9 cellular contexts compared by ENCODE assay signal in genomic region chr17:42670925-42671657, GRCh38. TPM values are rescaled to one million over a fixed set of nuclear protein-coding genes. Genes with fewer than 3 reads are reported as not detected.
DNase-seq lines count a peak whose midpoint lies in the region; ATAC-seq and TF ChIP-seq lines count a peak whose summit lies in the region.
"Had no signal": no experiment of that assay in that cellular context is flagged by ENCODE, and none has a peak within 500 bp of the region (broad histone marks: within the 10 kb centered on the region; RNA-seq: fewer than 3 reads in every experiment).

No MANE protein-coding gene starts in this region.

- H3K27ac Mint-ChIP-seq in neural progenitor cell = no peak overlapping the region

- H4K20me1 ChIP-seq in neural progenitor cell (ENCODE audit: low read depth) = peaks cover 59% of the 10 kb centered on the region

- H3K9me3 ChIP-seq in HEK293 (ENCODE audit: control insufficient read depth, insufficient read depth, low read depth, low read length) (no peaks in the 10 kb centered on the region), ascending aorta (no peaks in the 10 kb centered on the region), neural progenitor cell (ENCODE audit: low read depth) (no peaks in the 10 kb centered on the region)

- DNase-seq in ascending aorta (ENCODE audit: low spot score in 2 of 2) (no peak), neural progenitor cell (ENCODE audit: low spot score) (no peak), foreskin melanocyte (no peak)
- DNase-seq: EL had no signal

- H3K27me3 ChIP-seq in ascending aorta (no peaks in the 10 kb centered on the region), neural progenitor cell (peaks cover 59% of the 10 kb centered on the region)

- H3K36me3 Mint-ChIP-seq in neural progenitor cell = peaks cover 27% of the 10 kb centered on the region

- peaks cover 31% of the 10 kb centered on the region for H3K4me1 Mint-ChIP-seq in neural progenitor cell

- peaks cover 37% of the 10 kb centered on the region for H3F3A ChIP-seq in neural progenitor cell (ENCODE audit: low read depth)

- CTCF ChIA-PET in HEK293 (lab: Yijun Ruan, JAX) = interaction anchor here (0.8 kb wide), 1 partner anchor 8 kb away, joined by 3 read pairs; no protein-coding TSS in a partner anchor

- POLR2A ChIA-PET in HEK293 (lab: Yijun Ruan, JAX) = interaction anchor here (0.8 kb wide), 1 partner anchor 12 kb away, joined by 3 read pairs; the partner anchor contains the start of gene TUBG2

- peaks cover 10% of the 10 kb centered on the region for H3K27me3 Mint-ChIP-seq in neural progenitor cell (ENCODE audit: insufficient read depth, low read depth)

- H3K9me3 Mint-ChIP-seq in neural progenitor cell = no peaks in the 10 kb centered on the region

- H3K9ac ChIP-seq in neural progenitor cell = no peak overlapping the region
- H3K9ac ChIP-seq: KMS-11 had no signal

- H3K4me2 ChIP-seq in neural progenitor cell = peak overlapping the region; percentile 82
- H3K4me2 ChIP-seq: KMS-11 had no signal

- H3K27ac ChIP-seq in HEK293 (ENCODE audit: extremely low read depth, low read depth, low read length) (0 out of 2 replicates have a peak overlapping the region, but pooled peaks have one; percentile 37), ascending aorta (peak overlapping the region; percentile 19 to 31), neural progenitor cell (no peak overlapping the region)
- H3K27ac ChIP-seq: KMS-11 had no signal

- intact Hi-C loops in ascending aorta (cut with DNase I) = no loop called here

- no peak overlapping the region for H3K4me3 Mint-ChIP-seq in neural progenitor cell

- H3K4me3 ChIP-seq in HEK293 (ENCODE audit: low read depth, low read length) = no peak overlapping the region
- H3K4me3 ChIP-seq in ascending aorta = no peak overlapping the region
- H3K4me3 ChIP-seq in neural progenitor cell = no peak overlapping the region
- H3K4me3 ChIP-seq: lung had no signal

- H2AFZ ChIP-seq in neural progenitor cell (replicated peaks) = no peak overlapping the region

- peaks cover 8% of the 10 kb centered on the region for H3K79me2 ChIP-seq in neural progenitor cell (ENCODE audit: low read depth)

- ATAC-seq in GM18909 (IDR thresholded peaks at IDR 0.05; ENCODE audit: poor library complexity, unreplicated experiment) (no peak), HG02852 (IDR thresholded peaks at IDR 0.05; ENCODE audit: unreplicated experiment) (no peak)

- peaks cover 15 to 72% of the 10 kb centered on the region in 2 experiments; a peak in 2 of 3 replicates for H3K36me3 ChIP-seq in HEK293 (ENCODE audit: control insufficient read depth in 2 of 2, insufficient read depth in 1 of 2, low read length in 2 of 2)
- peaks cover 50 to 52% of the 10 kb centered on the region in 2 donors for H3K36me3 ChIP-seq in ascending aorta
- no peaks in the 10 kb centered on the region for H3K36me3 ChIP-seq in neural progenitor cell

- TF ChIP-seq CTCF in HEK293 (tag by site-specific recombination; IDR thresholded peaks at IDR 0.05) (no peak), ascending aorta (IDR thresholded peaks at IDR 0.05) (no peak), neural progenitor cell (IDR thresholded peaks at IDR 0.05) (no peak)

- 0 out of 2 replicates have a peak, but pooled peaks cover 7% of the 10 kb centered on the region for H3K4me1 ChIP-seq in HEK293 (ENCODE audit: control insufficient read depth, insufficient read depth, low read length)
- H3K4me1 ChIP-seq in ascending aorta = peaks cover 15 to 43% of the 10 kb centered on the region in 2 donors
- H3K4me1 ChIP-seq in neural progenitor cell = peaks cover 25% of the 10 kb centered on the region

TF ChIP-seq in HEK293, 187 proteins besides CTCF, POLR2A, EP300 and RAD21:
- 0 out of 2 replicates have a peak, but pooled peaks have one; percentile 12 for TF ChIP-seq EGR2 (tag by site-specific recombination; IDR thresholded peaks at IDR 0.05; ENCODE audit: low read depth)
- no peak for TF ChIP-seq ZNF19 (tag by site-specific recombination; IDR thresholded peaks at IDR 0.05; ENCODE audit: low read depth)

RNA-seq across cellular contexts. Expression of gene PLEKHH3, which starts 5.7 kb away (rescaled TPM):
- total RNA-seq in ascending aorta (105 TPM), neural progenitor cell (ENCODE audit: low replicate concordance) (3.4 and 22.8 TPM in 2 replicates)

RNA-seq across cellular contexts. Expression of gene CCR10, which starts 10.6 kb away (rescaled TPM):
- total RNA-seq in ascending aorta (91.2 TPM), neural progenitor cell (ENCODE audit: low replicate concordance) (1.6 TPM in 1 of 2 replicates, not detected in the other)

RNA-seq across cellular contexts. Expression of gene CNTNAP1, which starts 11.2 kb away (rescaled TPM):
- total RNA-seq in ascending aorta (10.5 TPM), neural progenitor cell (ENCODE audit: low replicate concordance) (15.1 and 29.7 TPM in 2 replicates)

RNA-seq across cellular contexts. Expression of gene TUBG2, which starts 12.0 kb away (rescaled TPM):
- 73.1 TPM for total RNA-seq in ascending aorta
- 12.8 and 19.6 TPM in 2 replicates for total RNA-seq in neural progenitor cell (ENCODE audit: low replicate concordance)

Comparison
In these comparisons a context has a peak if more than half of its experiments do, and no peak if none do; other contexts are left out.
1. RNA of gene CCR10, which starts 10.6 kb away (total RNA-seq): 91.2 TPM in ascending aorta (single experiment); 1.6 TPM in neural progenitor cell; every median in the first group is over 10 times any median in the second.